In the genomic region with DNA sequence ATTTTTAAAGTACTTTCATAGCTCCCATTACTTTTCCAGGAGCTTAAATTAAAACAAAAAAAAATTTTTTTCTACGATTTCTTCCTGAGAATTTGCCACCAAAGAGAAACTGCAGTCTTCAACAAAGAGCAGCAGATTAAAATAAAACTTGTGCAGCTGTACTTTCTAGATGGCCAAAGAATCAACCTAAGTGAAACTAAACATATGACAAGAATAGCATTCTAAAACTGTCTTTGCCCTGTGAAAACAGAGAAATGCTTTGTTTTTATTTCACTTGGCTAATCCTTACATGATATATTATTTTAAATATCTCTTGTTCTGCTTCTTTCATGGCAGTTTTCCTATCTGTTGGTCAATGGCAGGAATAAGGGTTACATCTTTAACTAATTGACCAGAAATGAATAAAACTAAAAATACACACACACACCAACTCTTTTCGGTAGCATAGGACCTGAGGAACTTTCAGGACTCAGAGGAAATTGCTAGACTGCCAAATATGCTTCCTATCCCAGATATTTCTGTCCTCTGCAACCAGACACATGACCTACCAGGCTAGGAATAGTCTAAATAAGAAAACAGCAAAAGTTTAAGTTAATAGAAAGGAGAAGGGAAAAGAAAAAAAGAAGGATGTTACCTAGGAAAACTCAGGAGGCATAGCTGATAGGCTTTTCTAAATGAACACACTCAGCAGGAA, we compare ENCODE assay signal across 1 cellular context.
TF ChIP-seq lines count a peak whose summit lies in the region.

No MANE protein-coding gene starts in this region.

TF ChIP-seq in GM12878, 131 proteins besides CTCF, POLR2A, EP300 and RAD21 (continued from another document):
- TF ChIP-seq, protein P1, sequence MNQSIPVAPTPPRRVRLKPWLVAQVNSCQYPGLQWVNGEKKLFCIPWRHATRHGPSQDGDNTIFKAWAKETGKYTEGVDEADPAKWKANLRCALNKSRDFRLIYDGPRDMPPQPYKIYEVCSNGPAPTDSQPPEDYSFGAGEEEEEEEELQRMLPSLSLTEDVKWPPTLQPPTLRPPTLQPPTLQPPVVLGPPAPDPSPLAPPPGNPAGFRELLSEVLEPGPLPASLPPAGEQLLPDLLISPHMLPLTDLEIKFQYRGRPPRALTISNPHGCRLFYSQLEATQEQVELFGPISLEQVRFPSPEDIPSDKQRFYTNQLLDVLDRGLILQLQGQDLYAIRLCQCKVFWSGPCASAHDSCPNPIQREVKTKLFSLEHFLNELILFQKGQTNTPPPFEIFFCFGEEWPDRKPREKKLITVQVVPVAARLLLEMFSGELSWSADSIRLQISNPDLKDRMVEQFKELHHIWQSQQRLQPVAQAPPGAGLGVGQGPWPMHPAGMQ (IDR thresholded peaks at IDR 0.05; ENCODE audit: borderline replicate concordance), result no peak
- TF ChIP-seq BCL11A (IDR thresholded peaks at IDR 0.05; ENCODE audit: low read depth, low read length), result peak; percentile 27; the same call in 1 of the 2 replicates
